ENCODE assay signal across 17 cellular contexts in genomic region chr9:81585191-81585763, GRCh38.
A peak's percentile ranks its signal among the peaks of the same experiment; 100 is the strongest.
DNase-seq lines count a peak whose midpoint lies in the region; FAIRE-seq and TF ChIP-seq lines count a peak whose summit lies in the region.
"Had no signal": no experiment of that assay in that cellular context is flagged by ENCODE, and none has a peak within 500 bp of the region (broad histone marks: within the 10 kb centered on the region; RNA-seq: fewer than 3 reads in every experiment).

No MANE protein-coding gene starts in this region.

- H3K27ac ChIP-seq in OCI-LY3 (ENCODE audit: low read length) = no peak overlapping the region
- H3K27ac ChIP-seq: HL-60 had no signal

- H3K27ac Mint-ChIP-seq in osteocyte (ENCODE audit: unreplicated experiment) (peak overlapping the region; percentile 97), glutamatergic neuron (ENCODE audit: unreplicated experiment) (no peak overlapping the region)

- no peaks in the 10 kb centered on the region for H3K9me3 ChIP-seq in OCI-LY3 (ENCODE audit: insufficient read depth, low read length)
- H3K9me3 ChIP-seq: A549 had no signal

- no peaks in the 10 kb centered on the region for H3K79me2 ChIP-seq in OCI-LY3 (ENCODE audit: low read length)

- no peak overlapping the region for H2AFZ ChIP-seq in OCI-LY3 (ENCODE audit: low read depth, low read length)

- H3K4me1 ChIP-seq in OCI-LY3 (ENCODE audit: low read length) = peaks cover 11% of the 10 kb centered on the region

- TF ChIP-seq CTCF in OCI-LY3 (IDR thresholded peaks at IDR 0.05; ENCODE audit: low read depth, low read length) (no peak), osteocyte (IDR thresholded peaks at IDR 0.05) (no peak), glutamatergic neuron (IDR thresholded peaks at IDR 0.05; ENCODE audit: partially characterized antibody, unreplicated experiment) (no peak)

- H3K4me1 Mint-ChIP-seq in osteocyte (ENCODE audit: unreplicated experiment) (peaks cover 51% of the 10 kb centered on the region), glutamatergic neuron (ENCODE audit: low read depth, unreplicated experiment) (peaks cover 43% of the 10 kb centered on the region)

- H3K27me3 Mint-ChIP-seq in osteocyte (ENCODE audit: unreplicated experiment) = no peaks in the 10 kb centered on the region
- peaks cover 11% of the 10 kb centered on the region for H3K27me3 Mint-ChIP-seq in glutamatergic neuron (ENCODE audit: unreplicated experiment)

- H3K36me3 Mint-ChIP-seq in osteocyte (ENCODE audit: unreplicated experiment) = peaks cover 63% of the 10 kb centered on the region
- peaks cover 27% of the 10 kb centered on the region for H3K36me3 Mint-ChIP-seq in glutamatergic neuron (ENCODE audit: unreplicated experiment)

- FAIRE-seq in endometrium (lab: Jason Lieb, UNC) = peak; percentile 67
- FAIRE-seq in urothelium cell line (lab: Jason Lieb, UNC) = no peak
- FAIRE-seq: A549, GM12878, GM18507 had no signal

- H3K9me3 Mint-ChIP-seq in osteocyte (ENCODE audit: unreplicated experiment) = no peaks in the 10 kb centered on the region
- peaks cover 26% of the 10 kb centered on the region for H3K9me3 Mint-ChIP-seq in glutamatergic neuron (ENCODE audit: unreplicated experiment)

- peak overlapping the region; percentile 35 for H3K4me2 ChIP-seq in OCI-LY3 (ENCODE audit: low read length)
- H3K4me2 ChIP-seq: A549 had no signal

- no peaks in the 10 kb centered on the region for H4K20me1 ChIP-seq in OCI-LY3 (ENCODE audit: insufficient read depth, low read length)

- H3K4me3 Mint-ChIP-seq in osteocyte (ENCODE audit: unreplicated experiment) = no peak overlapping the region
- H3K4me3 Mint-ChIP-seq in glutamatergic neuron (ENCODE audit: unreplicated experiment) = no peak overlapping the region

- H3K36me3 ChIP-seq in OCI-LY3 (replicated peaks; ENCODE audit: low read depth, low read length) = no peaks in the 10 kb centered on the region

- H3K4me3 ChIP-seq in OCI-LY3 (ENCODE audit: low read length) = no peak overlapping the region
- H3K4me3 ChIP-seq: A549, GM12878 had no signal

- DNase-seq in GM04504 (ENCODE audit: low read depth) (peak; percentile 17), osteocyte (ENCODE audit: extremely low spot score, unreplicated experiment) (no peak), urothelium cell line (ENCODE audit: low spot score) (no peak), glutamatergic neuron (no peak), ureter (ENCODE audit: low spot score) (no peak)
- DNase-seq: Calu3, KBM-7, NCI-H1436 treated with DMSO at 0.1 percent for 48 hours, NCI-H2081, NCI-H226, SIG-M5 had no signal

- no peak overlapping the region for H3K9ac ChIP-seq in OCI-LY3 (ENCODE audit: low read length)

- no peaks in the 10 kb centered on the region for H3K27me3 ChIP-seq in OCI-LY3 (ENCODE audit: low read depth, low read length)
